In the genomic region with DNA sequence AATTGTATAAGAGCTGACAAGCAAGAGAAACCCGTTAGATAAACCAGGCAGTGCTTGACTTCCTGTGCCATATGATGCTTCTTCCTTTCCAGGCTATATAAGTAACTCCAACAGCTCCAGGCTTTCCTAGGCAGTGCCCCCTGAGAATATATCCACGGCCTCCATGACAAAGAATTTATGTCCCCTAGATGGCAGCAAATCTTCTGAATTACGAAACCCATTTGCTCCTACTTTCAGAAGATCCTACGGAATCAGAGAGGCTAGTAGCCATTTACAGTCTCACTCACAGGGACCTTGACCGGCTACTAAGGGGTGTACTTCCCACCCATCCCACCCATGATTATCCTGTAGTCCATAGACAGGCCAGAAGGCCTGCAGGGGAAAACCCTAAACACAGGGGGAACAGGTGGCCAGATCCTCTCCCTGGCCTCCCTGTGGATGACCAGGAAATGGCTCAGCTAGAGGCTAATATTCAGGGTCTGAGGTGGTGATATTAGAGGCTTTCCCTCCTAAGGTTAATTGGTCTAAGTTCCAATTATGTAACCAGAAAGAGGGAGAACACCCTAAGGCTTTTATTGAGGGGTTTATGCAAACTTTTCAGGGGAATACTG, we compare ENCODE assay signal across 9 cellular contexts.
DNase-seq lines count a peak whose midpoint lies in the region; ATAC-seq and TF ChIP-seq lines count a peak whose summit lies in the region.
"Had no signal": no experiment of that assay in that cellular context is flagged by ENCODE, and none has a peak within 500 bp of the region (broad histone marks: within the 10 kb centered on the region; RNA-seq: fewer than 3 reads in every experiment).

No MANE protein-coding gene starts in this region.

- H3K27ac Mint-ChIP-seq in CD4-positive, alpha-beta T cell: no peak overlapping the region

- CTCF ChIA-PET in CD4-positive, alpha-beta T cell (lab: Charles Lee): interaction anchor here (0.9 to 1.5 kb wide), 8 partner anchors 11 to 894 kb away, joined by 3 to 4 read pairs (median 3); no protein-coding TSS in a partner anchor

- H3K4me3 ChIP-seq in adipocyte (ENCODE audit: low read length): no peak overlapping the region

- H3K9ac ChIP-seq in adipocyte (ENCODE audit: low read length): no peak overlapping the region

- no peaks in the 10 kb centered on the region for H3K9me3 Mint-ChIP-seq in CD4-positive, alpha-beta T cell

- POLR2A ChIA-PET in CD4-positive, alpha-beta T cell (lab: Charles Lee): no interaction called here

- peaks cover 18% of the 10 kb centered on the region for H3K27me3 Mint-ChIP-seq in CD4-positive, alpha-beta T cell

- in situ Hi-C loops in KBM-7 (cut with MboI; ENCODE audit: low pct_unique_long_range_greater_than_20kb, low sequenced_read_pairs): no loop called here

- no peak for DNase-seq in CD4-positive, alpha-beta T cell
- DNase-seq in KBM-7 (peak; percentile 68), adipocyte (ENCODE audit: low read depth) (peak; percentile 24), left lobe of liver (ENCODE audit: low spot score) (no peak), cerebellar nuclear complex (lab: John Stamatoyannopoulos, UW) (no peak), amygdala (lab: John Stamatoyannopoulos, UW) (no peak)
- DNase-seq: T-helper 9 cell had no signal

- H3K4me1 ChIP-seq in adipocyte (ENCODE audit: control insufficient read depth, insufficient read depth, low read length): peaks cover 32% of the 10 kb centered on the region

- TF ChIP-seq CTCF in CD4-positive, alpha-beta T cell (IDR thresholded peaks at IDR 0.05): peak; percentile 17

- H3K27me3 ChIP-seq in CD4-positive, alpha-beta T cell (ENCODE audit: control insufficient read depth, insufficient read depth, low read length): peaks cover 6% of the 10 kb centered on the region
- H3K27me3 ChIP-seq in adipocyte (replicated peaks; ENCODE audit: control insufficient read depth, insufficient read depth, low read length): peaks cover 9% of the 10 kb centered on the region

- H3K36me3 Mint-ChIP-seq in CD4-positive, alpha-beta T cell (ENCODE audit: low read depth): no peaks in the 10 kb centered on the region

- H3K27ac ChIP-seq in CD4-positive, alpha-beta T cell (ENCODE audit: low read depth, low read length): no peak overlapping the region

- no peaks in the 10 kb centered on the region for H3K36me3 ChIP-seq in adipocyte (ENCODE audit: control insufficient read depth, insufficient read depth, low read length, severe bottlenecking)

- no peak for ATAC-seq in CD4-positive, alpha-beta T cell (ENCODE audit: poor library complexity)
- ATAC-seq in left lobe of liver (peak; percentile 92), HG02610 (IDR thresholded peaks at IDR 0.05; ENCODE audit: unreplicated experiment) (no peak), GM21526 (IDR thresholded peaks at IDR 0.05; ENCODE audit: low FRiP score, unreplicated experiment) (no peak)

- no peak overlapping the region for H3K4me3 Mint-ChIP-seq in CD4-positive, alpha-beta T cell

- intact Hi-C loops in CD4-positive, alpha-beta T cell (cut with DNase I, micrococcal nuclease): no loop called here

- no peaks in the 10 kb centered on the region for H3K9me3 ChIP-seq in CD4-positive, alpha-beta T cell (ENCODE audit: control insufficient read depth, low read length)
- H3K9me3 ChIP-seq in adipocyte (ENCODE audit: control insufficient read depth, low read length): no peaks in the 10 kb centered on the region

- H3K4me1 Mint-ChIP-seq in CD4-positive, alpha-beta T cell (ENCODE audit: low read depth): no peaks in the 10 kb centered on the region

Comparison
In these comparisons a context has a peak if more than half of its experiments do, and no peak if none do; other contexts are left out.
1. DNase-seq: peak in KBM-7 (single experiment) and adipocyte (single experiment); none in CD4-positive, alpha-beta T cell (0 of 10), left lobe of liver (single experiment), cerebellar nuclear complex (0 of 2) and amygdala (0 of 56).